ENCODE assay signal across 9 cellular contexts in genomic region chr16:50467943-50468748, GRCh38.
DNase-seq lines count a peak whose midpoint lies in the region; ATAC-seq, FAIRE-seq and TF ChIP-seq lines count a peak whose summit lies in the region.
"Had no signal": no experiment of that assay in that cellular context is flagged by ENCODE, and none has a peak within 500 bp of the region (broad histone marks: within the 10 kb centered on the region; RNA-seq: fewer than 3 reads in every experiment).

No MANE protein-coding gene starts in this region.

- H2AK5ac ChIP-seq in H1 (ENCODE audit: low read depth, low read length): peak overlapping the region; percentile 33; the same call in 1 of the 2 replicates

- no peak overlapping the region for H3K27ac Mint-ChIP-seq in osteocyte (ENCODE audit: unreplicated experiment)

- no peak overlapping the region for H4K5ac ChIP-seq in H1 (ENCODE audit: insufficient read length, low read depth, low read length)

- H3K36me3 Mint-ChIP-seq in osteocyte (ENCODE audit: unreplicated experiment): no peaks in the 10 kb centered on the region

- no peak overlapping the region for H3K56ac ChIP-seq in H1 (replicated peaks; ENCODE audit: insufficient read length, low read depth, low read length)

- CTCF ChIA-PET in H1 (lab: Charles Lee; ENCODE audit: partially characterized antibody): interaction anchor here (0.6 to 1.9 kb wide), 5 partner anchors 10 to 1428 kb away, joined by 3 to 4 read pairs (median 3); no protein-coding TSS in a partner anchor

- WGBS in H1 (ENCODE audit: extremely low coverage in 1 of 2, insufficient coverage in 1 of 2, insufficient read length in 1 of 2, insufficient replicate concordance in 2 of 2, low coverage in 1 of 2, low lambda C conversion rate in 2 of 2, missing lambda C conversion rate in 1 of 2), 2 experiments: 16% methylated on average over 33 of the region's 68 CpGs; no CpG with 5 or more reads in 1 of the 2 experiments

- 0 out of 3 replicates have a peak, but pooled peaks of 1 of the 2 experiments have one; percentile 61 for TF ChIP-seq EP300 in H1 (IDR thresholded peaks at IDR 0.05; ENCODE audit: borderline replicate concordance in 1 of 2, low read depth in 2 of 2, low read length in 2 of 2)

- TF ChIP-seq CTCF in H1 (IDR thresholded peaks at IDR 0.05; ENCODE audit: control extremely low read depth in 1 of 3, insufficient read depth in 1 of 3, low read depth in 1 of 3, low read length in 3 of 3) (0 out of 4 replicates have a peak, but pooled peaks of 1 of the 3 experiments have one; percentile 7), osteocyte (IDR thresholded peaks at IDR 0.05) (no peak)

- FAIRE-seq in H1 (lab: Jason Lieb, UNC): no peak

- peak overlapping the region; percentile 75 to 87 for H3K4me2 ChIP-seq in H1 (ENCODE audit: insufficient read depth in 1 of 2, low read depth in 2 of 2, low read length in 2 of 2)

- peak in 1 of 2 experiments; percentile 6; a peak in 1 of 4 replicates for TF ChIP-seq RAD21 in H1 (IDR thresholded peaks at IDR 0.05 in 1 of 2, conservative IDR thresholded peaks at IDR 0.05 in 1 of 2; ENCODE audit: low read depth in 2 of 2, low read length in 2 of 2)

- H3K27ac ChIP-seq in H1 (ENCODE audit: low read depth, low read length): no peak overlapping the region

- H4K91ac ChIP-seq in H1 (replicated peaks; ENCODE audit: insufficient read length, low read length): peak overlapping the region; percentile 52

- no peaks in the 10 kb centered on the region for H3K79me2 ChIP-seq in H1 (ENCODE audit: control insufficient read depth in 1 of 2, insufficient read depth in 2 of 2, low read length in 2 of 2)

- no peaks in the 10 kb centered on the region for H4K20me1 ChIP-seq in H1 (replicated peaks in 1 of 2; ENCODE audit: control insufficient read depth in 1 of 2, insufficient read depth in 2 of 2, low read length in 2 of 2)

- H2BK20ac ChIP-seq in H1 (ENCODE audit: low read length): peak overlapping the region; percentile 97; the same call in 1 of the 2 replicates

- peak overlapping the region; percentile 76; the same call in 1 of the 2 replicates for H4K8ac ChIP-seq in H1 (ENCODE audit: extremely low read depth, insufficient read depth, low read length)

- H3K23ac ChIP-seq in H1 (ENCODE audit: insufficient read length): no peak overlapping the region

- no peak overlapping the region for H3K4ac ChIP-seq in H1 (replicated peaks; ENCODE audit: insufficient read length, low read depth, low read length)

- no peak overlapping the region; the same call in 1 of the 2 replicates for H2AFZ ChIP-seq in H1 (ENCODE audit: low read length)

- ATAC-seq in GM19023 (IDR thresholded peaks at IDR 0.05; ENCODE audit: unreplicated experiment) (no peak), HG02870 (IDR thresholded peaks at IDR 0.05; ENCODE audit: unreplicated experiment) (no peak)

- H3K27me3 ChIP-seq in H1 (replicated peaks in 1 of 4; ENCODE audit: control insufficient read depth in 3 of 4, extremely low read depth in 1 of 4, insufficient read depth in 3 of 4, low read length in 3 of 4): peaks cover 3 to 29% (median 26%) of the 10 kb centered on the region in 4 experiments

- H2BK120ac ChIP-seq in H1 (replicated peaks; ENCODE audit: low read depth, low read length): no peak overlapping the region

- peaks cover 57% of the 10 kb centered on the region for H3K27me3 Mint-ChIP-seq in osteocyte (ENCODE audit: unreplicated experiment)

- POLR2A ChIA-PET in H1 (lab: Charles Lee; ENCODE audit: partially characterized antibody): interaction anchor here (0.6 to 4.7 kb wide), 3 partner anchors 10 to 194 kb away, joined by 3 to 15 read pairs (median 3); no protein-coding TSS in a partner anchor

- H3K36me3 ChIP-seq in H1 (ENCODE audit: control insufficient read depth in 2 of 4, insufficient read depth in 4 of 4, low read length in 3 of 4): no peaks in the 10 kb centered on the region

- no peaks in the 10 kb centered on the region for H3K9me3 ChIP-seq in H1 (ENCODE audit: insufficient read depth in 2 of 2, low read depth in 1 of 2, low read length in 1 of 2)

- H3K23me2 ChIP-seq in H1 (ENCODE audit: low read depth, low read length): peaks cover 4% of the 10 kb centered on the region

- peak overlapping the region; percentile 38; the same call in 1 of the 2 replicates for H2BK5ac ChIP-seq in H1 (ENCODE audit: low read depth, low read length)

- peak overlapping the region; percentile 12 for H2BK15ac ChIP-seq in H1 (ENCODE audit: low read length)

- peak; percentile 65 for DNase-seq in activated CD8-positive, alpha-beta memory T cell treated with anti-CD3 and anti-CD28 coated beads for 24 hours
- no peak for DNase-seq in activated CD8-positive, alpha-beta memory T cell treated with anti-CD3 and anti-CD28 coated beads, Interleukin-2, amount 50 U/mL, for 48 hours
- DNase-seq in NCI-H774 (lab: John Stamatoyannopoulos, UW) (peak; percentile 50), H1 (ENCODE audit: low read depth in 1 of 2, low spot score in 2 of 2) (peak in 1 of 2 experiments; percentile 74), osteocyte (ENCODE audit: extremely low spot score, unreplicated experiment) (no peak), glomerular visceral epithelial cell (ENCODE audit: extremely low spot score) (no peak)

- no peak overlapping the region for H3K14ac ChIP-seq in H1 (ENCODE audit: insufficient read length)

- peak overlapping the region; percentile 27 to 53 (median 36) for H3K4me3 ChIP-seq in H1 (ENCODE audit: extremely low read depth in 1 of 4, insufficient read depth in 2 of 4, low read depth in 3 of 4, low read length in 4 of 4)
- H3K4me3 ChIP-seq: lung had no signal

- no peak for TF ChIP-seq POLR2A in H1 (IDR thresholded peaks at IDR 0.05; ENCODE audit: control extremely low read depth in 1 of 2, low read depth in 2 of 2, low read length in 2 of 2)

- peaks cover 4 to 25% (median 15%) of the 10 kb centered on the region in 4 experiments for H3K4me1 ChIP-seq in H1 (replicated peaks in 1 of 4; ENCODE audit: control insufficient read depth in 3 of 4, insufficient read depth in 4 of 4, low read length in 3 of 4)

- H3K9me3 Mint-ChIP-seq in osteocyte (ENCODE audit: unreplicated experiment): no peaks in the 10 kb centered on the region

- H3K9ac ChIP-seq in H1 (replicated peaks in 1 of 4; ENCODE audit: extremely low read depth in 1 of 4, low read depth in 3 of 4, low read length in 3 of 4): no peak overlapping the region; a peak in 1 of 7 replicates

- H3K4me3 Mint-ChIP-seq in osteocyte (ENCODE audit: unreplicated experiment): peak overlapping the region; percentile 53

- peak overlapping the region; percentile 89; the same call in 1 of the 2 replicates for H2BK12ac ChIP-seq in H1 (ENCODE audit: low read depth, low read length)

- no peaks in the 10 kb centered on the region for H3K79me1 ChIP-seq in H1 (ENCODE audit: low read depth, low read length)

- peak overlapping the region; percentile 7; the same call in 1 of the 2 replicates for H3K18ac ChIP-seq in H1 (ENCODE audit: extremely low read depth, low read length)

- peaks cover 9% of the 10 kb centered on the region for H3K4me1 Mint-ChIP-seq in osteocyte (ENCODE audit: unreplicated experiment)

TF ChIP-seq in H1, 55 proteins besides CTCF, POLR2A, EP300 and RAD21:
- TF ChIP-seq E2F6 (IDR thresholded peaks at IDR 0.05) (0 out of 2 replicates have a peak, but pooled peaks have one; percentile 38), TCF12 (IDR thresholded peaks at IDR 0.05; ENCODE audit: low read depth, low read length) (peak; percentile 81; the same call in 1 of the 2 replicates), EGR1 (IDR thresholded peaks at IDR 0.05; ENCODE audit: borderline replicate concordance, low read depth, low read length) (peak; percentile 93; the same call in 1 of the 2 replicates), MAX (IDR thresholded peaks at IDR 0.05) (peak; percentile 29; the same call in 1 of the 2 replicates), ASH2L (IDR thresholded peaks at IDR 0.05; ENCODE audit: low read length) (no peak), CBX8 (IDR thresholded peaks at IDR 0.05; ENCODE audit: borderline replicate concordance, low read depth, low read length) (no peak), TAF1 (IDR thresholded peaks at IDR 0.05; ENCODE audit: low read depth, low read length) (0 out of 2 replicates have a peak, but pooled peaks have one; percentile 43)
TF ChIP-seq in H1: peak in this region for 5.

Comparison
In these comparisons a context has a peak if more than half of its experiments do, and no peak if none do; other contexts are left out.
1. DNase-seq: peak in activated CD8-positive, alpha-beta memory T cell treated with anti-CD3 and anti-CD28 coated beads for 24 hours (single experiment) and NCI-H774 (single experiment); none in activated CD8-positive, alpha-beta memory T cell treated with anti-CD3 and anti-CD28 coated beads, Interleukin-2, amount 50 U/mL, for 48 hours (single experiment), osteocyte (single experiment) and glomerular visceral epithelial cell (single experiment).